1 cellular context compared by ENCODE assay signal in the genomic region with DNA sequence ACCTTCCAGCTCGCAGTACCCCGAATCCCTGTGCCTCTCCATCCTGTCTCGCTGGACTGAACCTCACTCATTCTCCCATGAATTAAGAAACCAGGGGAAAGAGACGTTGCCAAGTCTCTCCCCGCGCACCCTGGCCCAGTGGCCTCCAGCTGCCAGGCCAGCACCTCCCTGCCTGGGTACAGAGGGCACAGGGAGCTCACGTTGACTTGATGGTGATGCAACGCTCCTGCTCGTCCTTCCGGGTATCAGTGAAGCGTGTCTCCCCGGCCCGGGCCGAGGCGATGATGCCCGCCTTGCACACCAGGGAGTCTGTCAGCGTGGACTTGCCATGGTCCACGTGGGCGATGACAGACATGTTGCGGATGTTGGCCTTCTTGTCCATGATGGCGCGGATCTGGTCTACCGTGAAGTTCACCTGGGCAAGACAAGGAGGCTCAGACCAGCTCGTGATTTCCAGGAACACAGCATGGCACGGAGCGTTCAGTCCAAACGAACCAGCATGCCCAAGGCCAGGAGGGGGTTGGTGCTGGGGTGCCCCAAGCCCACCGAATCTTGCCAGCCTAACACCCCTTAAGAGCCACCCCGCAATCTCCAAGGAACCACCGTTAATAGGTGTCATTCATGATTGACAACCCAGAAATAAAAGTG.
TF ChIP-seq lines count a peak whose summit lies in the region.

No MANE protein-coding gene starts in this region.

TF ChIP-seq in K562, 482 proteins besides CTCF, POLR2A, EP300 and RAD21 (continues in another document):
- TF ChIP-seq NFIC (IDR thresholded peaks at IDR 0.05) = 0 out of 2 replicates have a peak, but pooled peaks have one; percentile 4
- TF ChIP-seq, protein P1, sequence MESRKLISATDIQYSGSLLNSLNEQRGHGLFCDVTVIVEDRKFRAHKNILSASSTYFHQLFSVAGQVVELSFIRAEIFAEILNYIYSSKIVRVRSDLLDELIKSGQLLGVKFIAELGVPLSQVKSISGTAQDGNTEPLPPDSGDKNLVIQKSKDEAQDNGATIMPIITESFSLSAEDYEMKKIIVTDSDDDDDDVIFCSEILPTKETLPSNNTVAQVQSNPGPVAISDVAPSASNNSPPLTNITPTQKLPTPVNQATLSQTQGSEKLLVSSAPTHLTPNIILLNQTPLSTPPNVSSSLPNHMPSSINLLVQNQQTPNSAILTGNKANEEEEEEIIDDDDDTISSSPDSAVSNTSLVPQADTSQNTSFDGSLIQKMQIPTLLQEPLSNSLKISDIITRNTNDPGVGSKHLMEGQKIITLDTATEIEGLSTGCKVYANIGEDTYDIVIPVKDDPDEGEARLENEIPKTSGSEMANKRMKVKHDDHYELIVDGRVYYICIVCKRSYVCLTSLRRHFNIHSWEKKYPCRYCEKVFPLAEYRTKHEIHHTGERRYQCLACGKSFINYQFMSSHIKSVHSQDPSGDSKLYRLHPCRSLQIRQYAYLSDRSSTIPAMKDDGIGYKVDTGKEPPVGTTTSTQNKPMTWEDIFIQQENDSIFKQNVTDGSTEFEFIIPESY (CRISPR knock-in tag; IDR thresholded peaks at IDR 0.05) = no peak
- no peak for TF ChIP-seq WHSC1 (IDR thresholded peaks at IDR 0.05; ENCODE audit: low read length)
- TF ChIP-seq HNRNPUL1 (IDR thresholded peaks at IDR 0.05; ENCODE audit: low read length) = no peak; the same call in 1 of the 2 replicates
- TF ChIP-seq, protein P2, sequence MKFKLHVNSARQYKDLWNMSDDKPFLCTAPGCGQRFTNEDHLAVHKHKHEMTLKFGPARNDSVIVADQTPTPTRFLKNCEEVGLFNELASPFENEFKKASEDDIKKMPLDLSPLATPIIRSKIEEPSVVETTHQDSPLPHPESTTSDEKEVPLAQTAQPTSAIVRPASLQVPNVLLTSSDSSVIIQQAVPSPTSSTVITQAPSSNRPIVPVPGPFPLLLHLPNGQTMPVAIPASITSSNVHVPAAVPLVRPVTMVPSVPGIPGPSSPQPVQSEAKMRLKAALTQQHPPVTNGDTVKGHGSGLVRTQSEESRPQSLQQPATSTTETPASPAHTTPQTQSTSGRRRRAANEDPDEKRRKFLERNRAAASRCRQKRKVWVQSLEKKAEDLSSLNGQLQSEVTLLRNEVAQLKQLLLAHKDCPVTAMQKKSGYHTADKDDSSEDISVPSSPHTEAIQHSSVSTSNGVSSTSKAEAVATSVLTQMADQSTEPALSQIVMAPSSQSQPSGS (CRISPR knock-in tag; IDR thresholded peaks at IDR 0.05) = 0 out of 2 replicates have a peak, but pooled peaks have one; percentile 38
- no peak for TF ChIP-seq TAL1 (IDR thresholded peaks at IDR 0.05)
- TF ChIP-seq ZNF589 (CRISPR knock-in tag; IDR thresholded peaks at IDR 0.05; ENCODE audit: low read depth) = no peak
- no peak for TF ChIP-seq MIER1 (IDR thresholded peaks at IDR 0.05; ENCODE audit: low read depth)
- no peak for TF ChIP-seq HOXB6 (CRISPR knock-in tag; IDR thresholded peaks at IDR 0.05; ENCODE audit: borderline replicate concordance)
- TF ChIP-seq MTA1 (IDR thresholded peaks at IDR 0.05; ENCODE audit: borderline replicate concordance) = no peak
- peak; percentile 29; the same call in 1 of the 2 replicates for TF ChIP-seq HDAC2 (IDR thresholded peaks at IDR 0.05)
- no peak for TF ChIP-seq SMC3 (conservative IDR thresholded peaks at IDR 0.05; ENCODE audit: insufficient read depth, low read depth, low read length)
- TF ChIP-seq ZBED1 (IDR thresholded peaks at IDR 0.05) = no peak
- TF ChIP-seq CHCHD3 (CRISPR knock-in tag; IDR thresholded peaks at IDR 0.05) = no peak
- TF ChIP-seq HDAC1 (IDR thresholded peaks at IDR 0.05) = peak in 1 of 2 experiments; percentile 85; a peak in 2 of 4 replicates
- no peak for TF ChIP-seq NFXL1 (CRISPR knock-in tag; IDR thresholded peaks at IDR 0.05)
- TF ChIP-seq, protein P3, sequence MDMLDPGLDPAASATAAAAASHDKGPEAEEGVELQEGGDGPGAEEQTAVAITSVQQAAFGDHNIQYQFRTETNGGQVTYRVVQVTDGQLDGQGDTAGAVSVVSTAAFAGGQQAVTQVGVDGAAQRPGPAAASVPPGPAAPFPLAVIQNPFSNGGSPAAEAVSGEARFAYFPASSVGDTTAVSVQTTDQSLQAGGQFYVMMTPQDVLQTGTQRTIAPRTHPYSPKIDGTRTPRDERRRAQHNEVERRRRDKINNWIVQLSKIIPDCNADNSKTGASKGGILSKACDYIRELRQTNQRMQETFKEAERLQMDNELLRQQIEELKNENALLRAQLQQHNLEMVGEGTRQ (CRISPR knock-in tag; IDR thresholded peaks at IDR 0.05) = 0 out of 2 replicates have a peak, but pooled peaks have one; percentile 8
- peak; percentile 55; the same call in 1 of the 2 replicates for TF ChIP-seq NR2C2 (CRISPR knock-in tag; IDR thresholded peaks at IDR 0.05)
- TF ChIP-seq NR2C2 (tag; IDR thresholded peaks at IDR 0.05) = no peak
- no peak; the same call in 1 of the 2 replicates for TF ChIP-seq SUPT5H (IDR thresholded peaks at IDR 0.05)
- TF ChIP-seq, protein P4, sequence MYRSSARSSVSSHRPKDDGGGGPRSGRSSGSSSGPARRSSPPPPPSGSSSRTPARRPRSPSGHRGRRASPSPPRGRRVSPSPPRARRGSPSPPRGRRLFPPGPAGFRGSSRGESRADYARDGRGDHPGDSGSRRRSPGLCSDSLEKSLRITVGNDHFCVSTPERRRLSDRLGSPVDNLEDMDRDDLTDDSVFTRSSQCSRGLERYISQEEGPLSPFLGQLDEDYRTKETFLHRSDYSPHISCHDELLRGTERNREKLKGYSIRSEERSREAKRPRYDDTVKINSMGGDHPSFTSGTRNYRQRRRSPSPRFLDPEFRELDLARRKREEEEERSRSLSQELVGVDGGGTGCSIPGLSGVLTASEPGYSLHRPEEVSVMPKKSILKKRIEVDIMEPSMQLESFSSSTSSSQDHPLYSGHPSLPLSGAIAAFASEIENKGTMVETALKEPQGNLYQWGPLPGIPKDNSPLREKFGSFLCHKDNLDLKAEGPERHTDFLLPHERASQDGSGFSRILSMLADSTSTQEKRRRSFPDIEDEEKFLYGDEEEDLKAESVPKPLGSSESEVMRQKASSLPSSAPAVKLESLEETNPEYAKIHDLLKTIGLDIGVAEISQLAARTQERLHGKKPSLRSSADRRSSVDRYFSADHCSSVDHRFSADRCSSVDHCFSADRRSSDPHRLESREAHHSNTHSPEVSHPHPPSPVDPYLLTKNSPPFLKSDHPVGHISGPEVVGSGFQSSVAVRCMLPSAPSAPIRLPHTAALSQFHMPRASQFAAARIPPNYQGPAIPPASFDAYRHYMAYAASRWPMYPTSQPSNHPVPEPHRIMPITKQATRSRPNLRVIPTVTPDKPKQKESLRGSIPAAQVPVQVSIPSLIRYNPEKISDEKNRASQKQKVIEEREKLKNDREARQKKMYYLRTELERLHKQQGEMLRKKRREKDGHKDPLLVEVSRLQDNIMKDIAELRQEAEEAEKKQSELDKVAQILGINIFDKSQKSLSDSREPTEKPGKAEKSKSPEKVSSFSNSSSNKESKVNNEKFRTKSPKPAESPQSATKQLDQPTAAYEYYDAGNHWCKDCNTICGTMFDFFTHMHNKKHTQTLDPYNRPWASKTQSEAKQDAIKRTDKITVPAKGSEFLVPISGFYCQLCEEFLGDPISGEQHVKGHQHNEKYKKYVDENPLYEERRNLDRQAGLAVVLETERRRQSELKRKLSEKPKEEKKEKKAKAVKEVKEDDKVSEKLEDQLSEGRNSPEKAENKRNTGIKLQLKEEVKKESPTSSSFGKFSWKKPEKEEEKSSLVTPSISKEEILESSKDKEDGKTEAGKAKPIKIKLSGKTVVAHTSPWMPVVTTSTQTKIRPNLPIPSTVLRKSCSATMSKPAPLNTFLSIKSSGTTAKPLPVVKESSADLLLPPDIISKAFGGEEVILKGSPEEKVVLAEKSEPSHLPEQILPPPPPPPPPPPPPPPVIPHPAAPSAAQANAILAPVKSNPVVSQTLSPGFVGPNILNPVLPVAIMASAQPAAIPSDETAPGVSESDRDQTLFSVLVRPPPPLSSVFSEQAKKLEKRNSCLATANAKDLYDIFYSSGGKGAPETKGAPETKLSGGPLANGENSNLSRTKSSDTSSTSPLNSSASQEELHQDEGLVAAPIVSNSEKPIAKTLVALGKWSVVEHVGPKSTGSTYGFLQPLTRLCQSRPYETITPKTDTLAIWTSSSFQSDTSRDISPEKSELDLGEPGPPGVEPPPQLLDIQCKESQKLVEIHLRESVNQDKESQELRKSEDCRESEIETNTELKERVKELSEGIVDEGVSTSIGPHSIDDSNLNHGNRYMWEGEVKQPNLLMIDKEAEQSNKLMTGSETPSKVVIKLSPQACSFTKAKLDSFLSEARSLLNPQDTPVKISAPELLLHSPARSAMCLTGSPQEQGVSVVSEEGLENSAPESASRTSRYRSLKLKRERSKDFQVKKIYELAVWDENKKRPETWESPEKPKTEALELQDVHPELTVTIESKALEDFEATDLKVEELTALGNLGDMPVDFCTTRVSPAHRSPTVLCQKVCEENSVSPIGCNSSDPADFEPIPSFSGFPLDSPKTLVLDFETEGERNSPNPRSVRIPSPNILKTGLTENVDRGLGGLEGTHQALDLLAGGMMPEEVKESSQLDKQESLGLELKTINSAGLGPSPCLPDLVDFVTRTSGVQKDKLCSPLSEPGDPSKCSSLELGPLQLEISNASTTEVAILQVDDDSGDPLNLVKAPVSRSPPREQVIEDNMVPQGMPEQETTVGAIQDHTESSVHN (IDR thresholded peaks at IDR 0.05; ENCODE audit: borderline replicate concordance in 1 of 2, low read depth in 1 of 2) = no peak
- TF ChIP-seq, protein P5, sequence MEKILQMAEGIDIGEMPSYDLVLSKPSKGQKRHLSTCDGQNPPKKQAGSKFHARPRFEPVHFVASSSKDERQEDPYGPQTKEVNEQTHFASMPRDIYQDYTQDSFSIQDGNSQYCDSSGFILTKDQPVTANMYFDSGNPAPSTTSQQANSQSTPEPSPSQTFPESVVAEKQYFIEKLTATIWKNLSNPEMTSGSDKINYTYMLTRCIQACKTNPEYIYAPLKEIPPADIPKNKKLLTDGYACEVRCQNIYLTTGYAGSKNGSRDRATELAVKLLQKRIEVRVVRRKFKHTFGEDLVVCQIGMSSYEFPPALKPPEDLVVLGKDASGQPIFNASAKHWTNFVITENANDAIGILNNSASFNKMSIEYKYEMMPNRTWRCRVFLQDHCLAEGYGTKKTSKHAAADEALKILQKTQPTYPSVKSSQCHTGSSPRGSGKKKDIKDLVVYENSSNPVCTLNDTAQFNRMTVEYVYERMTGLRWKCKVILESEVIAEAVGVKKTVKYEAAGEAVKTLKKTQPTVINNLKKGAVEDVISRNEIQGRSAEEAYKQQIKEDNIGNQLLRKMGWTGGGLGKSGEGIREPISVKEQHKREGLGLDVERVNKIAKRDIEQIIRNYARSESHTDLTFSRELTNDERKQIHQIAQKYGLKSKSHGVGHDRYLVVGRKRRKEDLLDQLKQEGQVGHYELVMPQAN (IDR thresholded peaks at IDR 0.05; ENCODE audit: borderline replicate concordance) = peak; percentile 88
- TF ChIP-seq C11orf30 (IDR thresholded peaks at IDR 0.05; ENCODE audit: low read depth) = no peak
- TF ChIP-seq RB1 (IDR thresholded peaks at IDR 0.05; ENCODE audit: low read depth) = 0 out of 2 replicates have a peak, but pooled peaks have one; percentile 11
- TF ChIP-seq MYNN (IDR thresholded peaks at IDR 0.05) = no peak
- TF ChIP-seq MYNN (CRISPR knock-in tag; IDR thresholded peaks at IDR 0.05) = no peak
- peak in 1 of 3 experiments; percentile 58 for TF ChIP-seq YY1 (IDR thresholded peaks at IDR 0.05; ENCODE audit: borderline replicate concordance in 1 of 3, control insufficient read depth in 1 of 3, extremely low read depth in 1 of 3, insufficient read depth in 3 of 3, insufficient read length in 1 of 3, insufficient replicate concordance in 2 of 3, low read depth in 1 of 3, low read length in 2 of 3)
- TF ChIP-seq, protein P6, sequence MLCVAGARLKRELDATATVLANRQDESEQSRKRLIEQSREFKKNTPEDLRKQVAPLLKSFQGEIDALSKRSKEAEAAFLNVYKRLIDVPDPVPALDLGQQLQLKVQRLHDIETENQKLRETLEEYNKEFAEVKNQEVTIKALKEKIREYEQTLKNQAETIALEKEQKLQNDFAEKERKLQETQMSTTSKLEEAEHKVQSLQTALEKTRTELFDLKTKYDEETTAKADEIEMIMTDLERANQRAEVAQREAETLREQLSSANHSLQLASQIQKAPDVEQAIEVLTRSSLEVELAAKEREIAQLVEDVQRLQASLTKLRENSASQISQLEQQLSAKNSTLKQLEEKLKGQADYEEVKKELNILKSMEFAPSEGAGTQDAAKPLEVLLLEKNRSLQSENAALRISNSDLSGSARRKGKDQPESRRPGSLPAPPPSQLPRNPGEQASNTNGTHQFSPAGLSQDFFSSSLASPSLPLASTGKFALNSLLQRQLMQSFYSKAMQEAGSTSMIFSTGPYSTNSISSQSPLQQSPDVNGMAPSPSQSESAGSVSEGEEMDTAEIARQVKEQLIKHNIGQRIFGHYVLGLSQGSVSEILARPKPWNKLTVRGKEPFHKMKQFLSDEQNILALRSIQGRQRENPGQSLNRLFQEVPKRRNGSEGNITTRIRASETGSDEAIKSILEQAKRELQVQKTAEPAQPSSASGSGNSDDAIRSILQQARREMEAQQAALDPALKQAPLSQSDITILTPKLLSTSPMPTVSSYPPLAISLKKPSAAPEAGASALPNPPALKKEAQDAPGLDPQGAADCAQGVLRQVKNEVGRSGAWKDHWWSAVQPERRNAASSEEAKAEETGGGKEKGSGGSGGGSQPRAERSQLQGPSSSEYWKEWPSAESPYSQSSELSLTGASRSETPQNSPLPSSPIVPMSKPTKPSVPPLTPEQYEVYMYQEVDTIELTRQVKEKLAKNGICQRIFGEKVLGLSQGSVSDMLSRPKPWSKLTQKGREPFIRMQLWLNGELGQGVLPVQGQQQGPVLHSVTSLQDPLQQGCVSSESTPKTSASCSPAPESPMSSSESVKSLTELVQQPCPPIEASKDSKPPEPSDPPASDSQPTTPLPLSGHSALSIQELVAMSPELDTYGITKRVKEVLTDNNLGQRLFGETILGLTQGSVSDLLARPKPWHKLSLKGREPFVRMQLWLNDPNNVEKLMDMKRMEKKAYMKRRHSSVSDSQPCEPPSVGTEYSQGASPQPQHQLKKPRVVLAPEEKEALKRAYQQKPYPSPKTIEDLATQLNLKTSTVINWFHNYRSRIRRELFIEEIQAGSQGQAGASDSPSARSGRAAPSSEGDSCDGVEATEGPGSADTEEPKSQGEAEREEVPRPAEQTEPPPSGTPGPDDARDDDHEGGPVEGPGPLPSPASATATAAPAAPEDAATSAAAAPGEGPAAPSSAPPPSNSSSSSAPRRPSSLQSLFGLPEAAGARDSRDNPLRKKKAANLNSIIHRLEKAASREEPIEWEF (CRISPR knock-in tag; IDR thresholded peaks at IDR 0.05) = no peak
